ENCODE assay signal across 8 cellular contexts in genomic region chr1:37795340-37796110, GRCh38. TPM values are rescaled to one million over a fixed set of nuclear protein-coding genes. Genes with fewer than 3 reads are reported as not detected.
DNase-seq lines count a peak whose midpoint lies in the region; ATAC-seq and TF ChIP-seq lines count a peak whose summit lies in the region.

No MANE protein-coding gene starts in this region.

- H3K36me3 ChIP-seq in RWPE2 (ENCODE audit: low read depth) = no peaks in the 10 kb centered on the region

- DNase-seq in NCI-H82 (lab: John Stamatoyannopoulos, UW) (peak; percentile 49), NCI-H82 treated with DMSO at 0.1 percent for 48 hours (lab: John Stamatoyannopoulos, UW; ENCODE audit: unreplicated experiment) (no peak), RWPE2 (ENCODE audit: low spot score) (no peak), left colon (peak; percentile 52 to 76), HFFc6 (no peak), GF-D8 (lab: John Stamatoyannopoulos, UW) (no peak)
- DNase-seq in stimulated activated naive CD8-positive, alpha-beta T cell treated with anti-CD3 and anti-CD28 coated beads, Interleukin-15, amount 100 ng/mL, for 72 hours = peak; percentile 31 to 32

- no peaks in the 10 kb centered on the region for H3K9me3 ChIP-seq in RWPE2 (ENCODE audit: severe bottlenecking)

- ATAC-seq in RWPE2 (ENCODE audit: low read depth) (peak; percentile 44; the same call in 1 of the 3 replicates), left colon (peak; percentile 73)
- ATAC-seq in stimulated activated naive CD8-positive, alpha-beta T cell treated with anti-CD3 and anti-CD28 coated beads, Interleukin-15, amount 100 ng/mL, for 72 hours = no peak

- peaks cover 0 to 5% (median 0%) of the 10 kb centered on the region in 5 experiments for H3K9me3 Mint-ChIP-seq in brain
- no peaks in the 10 kb centered on the region for H3K9me3 Mint-ChIP-seq in stimulated activated naive CD8-positive, alpha-beta T cell treated with anti-CD3 and anti-CD28 coated beads, Interleukin-15, amount 100 ng/mL, for 72 hours
- H3K9me3 Mint-ChIP-seq in HFFc6 = no peaks in the 10 kb centered on the region

- H3K4me3 Mint-ChIP-seq in brain (peak overlapping the region; percentile 82 to 95 (median 91)), HFFc6 (no peak overlapping the region)
- peak overlapping the region; percentile 73 to 81 for H3K4me3 Mint-ChIP-seq in stimulated activated naive CD8-positive, alpha-beta T cell treated with anti-CD3 and anti-CD28 coated beads, Interleukin-15, amount 100 ng/mL, for 72 hours

- H3K27ac Mint-ChIP-seq in brain (peak overlapping the region; percentile 83 to 98 (median 92)), HFFc6 (no peak overlapping the region)
- no peak overlapping the region for H3K27ac Mint-ChIP-seq in stimulated activated naive CD8-positive, alpha-beta T cell treated with anti-CD3 and anti-CD28 coated beads, Interleukin-15, amount 100 ng/mL, for 72 hours

- TF ChIP-seq CTCF in RWPE2 (IDR thresholded peaks at IDR 0.05; ENCODE audit: poor library complexity, severe bottlenecking) (no peak), brain (conservative IDR thresholded peaks at IDR 0.05) (no peak), HFFc6 (IDR thresholded peaks at IDR 0.05) (no peak)

- H3K4me1 ChIP-seq in RWPE2 (ENCODE audit: insufficient read depth, poor library complexity, severe bottlenecking) = no peaks in the 10 kb centered on the region

- H3K27ac ChIP-seq in RWPE2 (ENCODE audit: poor library complexity, severe bottlenecking) = no peak overlapping the region

- H3K4me3 ChIP-seq in RWPE2 (ENCODE audit: severe bottlenecking) = no peak overlapping the region

- H3K4me1 Mint-ChIP-seq in brain (peaks cover 25% of the 10 kb centered on the region), HFFc6 (ENCODE audit: low read depth) (peaks cover 19% of the 10 kb centered on the region)
- H3K4me1 Mint-ChIP-seq in stimulated activated naive CD8-positive, alpha-beta T cell treated with anti-CD3 and anti-CD28 coated beads, Interleukin-15, amount 100 ng/mL, for 72 hours = peaks cover 28% of the 10 kb centered on the region

- H3K36me3 Mint-ChIP-seq in brain (peaks cover 36% of the 10 kb centered on the region), HFFc6 (ENCODE audit: low read depth) (no peaks in the 10 kb centered on the region)

- intact Hi-C loops in left colon (cut with DNase I, micrococcal nuclease) = no loop called here

- H3K27me3 Mint-ChIP-seq in brain = peaks cover 18% of the 10 kb centered on the region
- H3K27me3 Mint-ChIP-seq in stimulated activated naive CD8-positive, alpha-beta T cell treated with anti-CD3 and anti-CD28 coated beads, Interleukin-15, amount 100 ng/mL, for 72 hours = peaks cover 51% of the 10 kb centered on the region
- peaks cover 4% of the 10 kb centered on the region for H3K27me3 Mint-ChIP-seq in HFFc6 (ENCODE audit: insufficient read depth)

- H3K27me3 ChIP-seq in RWPE2 (ENCODE audit: insufficient read depth, poor library complexity, severe bottlenecking) = peaks cover 11% of the 10 kb centered on the region

RNA-seq across cellular contexts. Expression of gene MANEAL, which starts 1.9 kb away (rescaled TPM):
- polyA plus RNA-seq in brain (ENCODE audit: insufficient read depth, low read depth, low replicate concordance) = 98.9 TPM
- total RNA-seq in left colon = 1 to 10 TPM; 7.0 to 7.6 TPM
- 10 to 100 TPM in 3 of 6 experiments, 1 to 10 TPM in 3; 9.5 to 11.1 (median 9.9) TPM for total RNA-seq in HFFc6 (2021; fragmentation: NEBNext Ultra II Directional; extraction: Animal tissue kit (Norgen Biotek cat#: 25700))

RNA-seq across cellular contexts. Expression of gene C1orf122, which starts 12.1 kb away (rescaled TPM):
- polyA plus RNA-seq in brain (ENCODE audit: insufficient read depth, low read depth, low replicate concordance) = 111 TPM
- total RNA-seq in left colon = 10 to 100 TPM; 36.7 to 43.7 TPM
- total RNA-seq in HFFc6 (2021; fragmentation: NEBNext Ultra II Directional; extraction: Animal tissue kit (Norgen Biotek cat#: 25700)) = 10 to 100 TPM; 60.6 to 97.1 (median 68.2) TPM

RNA-seq across cellular contexts. Expression of gene YRDC, which starts 12.5 kb away (rescaled TPM):
- polyA plus RNA-seq in brain (ENCODE audit: insufficient read depth, low read depth, low replicate concordance) = 18.1 TPM
- total RNA-seq in left colon = 10 to 100 TPM; 12.3 to 15.1 TPM
- 10 to 100 TPM; 17.5 to 22.7 (median 20.4) TPM for total RNA-seq in HFFc6 (2021; fragmentation: NEBNext Ultra II Directional; extraction: Animal tissue kit (Norgen Biotek cat#: 25700))

RNA-seq across cellular contexts. Expression of gene EPHA10, which starts 30.6 kb away (rescaled TPM):
- 5.6 TPM for polyA plus RNA-seq in brain (ENCODE audit: insufficient read depth, low read depth, low replicate concordance)
- 10 to 100 TPM; 49.2 to 62.5 TPM for total RNA-seq in left colon
- total RNA-seq in HFFc6 (2021; fragmentation: NEBNext Ultra II Directional; extraction: Animal tissue kit (Norgen Biotek cat#: 25700)) = not detected

Comparison
In these comparisons a context has a peak if more than half of its experiments do, and no peak if none do; other contexts are left out.
1. DNase-seq: peak in NCI-H82 (single experiment), left colon (2 of 2) and stimulated activated naive CD8-positive, alpha-beta T cell treated with anti-CD3 and anti-CD28 coated beads, Interleukin-15, amount 100 ng/mL, for 72 hours (2 of 2); none in NCI-H82 treated with DMSO at 0.1 percent for 48 hours (single experiment), RWPE2 (single experiment), HFFc6 (single experiment) and GF-D8 (single experiment).
2. H3K27ac Mint-ChIP-seq: peak in brain (5 of 5); none in stimulated activated naive CD8-positive, alpha-beta T cell treated with anti-CD3 and anti-CD28 coated beads, Interleukin-15, amount 100 ng/mL, for 72 hours (0 of 2) and HFFc6 (single experiment).